ENCODE assay signal across 8 cellular contexts in the genomic region with DNA sequence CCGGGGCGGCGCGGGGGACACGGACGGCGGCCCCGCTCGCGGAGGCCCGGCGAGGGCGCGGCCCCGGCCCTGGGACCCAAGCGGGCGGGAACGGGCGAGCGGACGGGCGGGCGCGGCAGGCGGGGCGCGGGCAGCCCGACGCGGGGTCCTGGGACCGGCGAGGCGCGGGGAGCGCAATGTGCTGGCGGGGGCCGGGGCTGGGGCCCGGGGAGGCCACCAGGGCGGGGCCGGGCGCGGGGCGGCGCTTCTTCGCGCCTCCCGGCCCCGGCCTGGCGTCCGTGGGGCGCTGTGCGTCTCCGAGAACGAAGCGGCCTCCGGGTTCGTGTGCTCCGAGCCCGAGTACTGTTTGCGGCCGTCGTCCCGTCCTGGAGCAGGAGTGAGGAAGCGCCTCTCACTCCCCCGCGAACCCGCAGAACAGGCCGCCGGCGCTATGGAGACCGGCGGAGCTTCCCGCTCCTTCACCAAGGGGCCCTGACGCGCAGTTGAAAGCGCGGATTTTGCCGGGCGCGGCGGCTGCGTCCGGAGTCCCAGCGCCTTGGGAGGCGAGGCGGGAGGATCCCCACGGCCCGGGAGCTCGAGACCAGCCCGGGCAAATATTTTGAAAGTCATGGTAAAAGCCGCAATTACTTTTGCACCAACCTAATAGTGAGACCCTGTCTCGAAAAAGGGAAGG. TPM values are rescaled to one million over a fixed set of nuclear protein-coding genes. Genes with fewer than 3 reads are reported as not detected.
DNase-seq lines count a peak whose midpoint lies in the region; ATAC-seq lines count a peak whose summit lies in the region.

No MANE protein-coding gene starts in this region.

- in situ Hi-C loops in Caki2 (cut with HindIII; ENCODE audit: low pct_unique_long_range_greater_than_20kb, low sequenced_read_pairs) = no loop called here

- peak overlapping the region; percentile 68 for H3K9ac ChIP-seq in muscle layer of colon (ENCODE audit: low read length)

- peak; percentile 35 for ATAC-seq in GM19468 (IDR thresholded peaks at IDR 0.05; ENCODE audit: extremely low read depth, unreplicated experiment)

- 0 to 1% methylated on average over 70 to 92 of the region's 92 CpGs for WGBS in esophagus, 2 donors

- peak overlapping the region; percentile 69 to 88 for H3K4me3 ChIP-seq in esophagus (ENCODE audit: low read depth in 1 of 2, low read length in 2 of 2)
- H3K4me3 ChIP-seq in muscle layer of colon (ENCODE audit: low read depth in 1 of 2, low read length in 2 of 2) = peak overlapping the region; percentile 40 to 71

- H3K27ac ChIP-seq in esophagus (ENCODE audit: low read depth in 2 of 2, low read length in 1 of 2) (peak overlapping the region; percentile 98 to 99), muscle layer of colon (ENCODE audit: low read depth, low read length) (peak overlapping the region; percentile 97)

- H3K27me3 ChIP-seq in esophagus (ENCODE audit: control insufficient read depth in 1 of 2, insufficient read depth in 2 of 2, low read length in 2 of 2) (no peaks in the 10 kb centered on the region), muscle layer of colon (ENCODE audit: control insufficient read depth in 1 of 2, insufficient read depth in 2 of 2, low read length in 2 of 2) (no peaks in the 10 kb centered on the region)

- H3K36me3 ChIP-seq in esophagus (ENCODE audit: control insufficient read depth in 2 of 2, insufficient read depth in 2 of 2, low read length in 1 of 2) (no peaks in the 10 kb centered on the region), muscle layer of colon (ENCODE audit: insufficient read depth, low read length) (no peaks in the 10 kb centered on the region)

- DNase-seq in Caki2 (ENCODE audit: low read depth) (peak; percentile 83), HT-29 (ENCODE audit: low spot score) (peak; percentile 88), OCI-M1 (lab: John Stamatoyannopoulos, UW) (peak; percentile 94)
- peak; percentile 90 for DNase-seq in activated T-cell treated with anti-CD3 and anti-CD28 coated beads, Interleukin-2, amount 50 U/mL, for 1 hour
- DNase-seq in stimulated activated CD8-positive, alpha-beta memory T cell treated with anti-CD3 and anti-CD28 coated beads, Interleukin-4, amount 100 ng/mL, for 48 hours = peak; percentile 87

- no peaks in the 10 kb centered on the region for H3K9me3 ChIP-seq in esophagus (ENCODE audit: control insufficient read depth in 2 of 2, insufficient read depth in 1 of 2, low read depth in 1 of 2, low read length in 1 of 2)
- no peaks in the 10 kb centered on the region for H3K9me3 ChIP-seq in muscle layer of colon (ENCODE audit: low read length)

- H3K4me1 ChIP-seq in esophagus (ENCODE audit: control insufficient read depth in 2 of 2, insufficient read depth in 2 of 2, low read length in 1 of 2) = peaks cover 3 to 6% of the 10 kb centered on the region in 2 donors
- H3K4me1 ChIP-seq in muscle layer of colon (ENCODE audit: insufficient read depth, low read length) = peaks cover 17% of the 10 kb centered on the region

RNA-seq across cellular contexts. Expression of a gene that starts 0.4 kb away (rescaled TPM):
- total RNA-seq in Caki2 (2014; rRNA removed; shearing (Covaris generic); ENCODE audit: low replicate concordance) = 47.4 and 55.9 TPM in 2 replicates
- 57.4 and 67.6 TPM in 2 replicates for total RNA-seq in HT-29 (2014; rRNA removed; shearing (Covaris generic))
- polyA plus RNA-seq in esophagus = 10 to 100 TPM; 36.5 to 41.0 TPM

RNA-seq across cellular contexts. Expression of a gene that starts 51.4 kb away (rescaled TPM):
- 66.6 and 67.5 TPM in 2 replicates for total RNA-seq in Caki2 (2014; rRNA removed; shearing (Covaris generic); ENCODE audit: low replicate concordance)
- total RNA-seq in HT-29 (2014; rRNA removed; shearing (Covaris generic)) = 183 and 191 TPM in 2 replicates
- 10 to 100 TPM; 19.1 to 20.5 TPM for polyA plus RNA-seq in esophagus

Comparison
In these comparisons a context has a peak if more than half of its experiments do, and no peak if none do; other contexts are left out.
1. Peak in every context shown above with its lines: DNase-seq, ATAC-seq, H3K4me3 ChIP-seq and H3K27ac ChIP-seq.